Comparison of ENCODE assay signal across 8 cellular contexts in genomic region chr2:62787381-62787780, GRCh38.
A peak's percentile ranks its signal among the peaks of the same experiment; 100 is the strongest.
DNase-seq lines count a peak whose midpoint lies in the region; ATAC-seq, FAIRE-seq and TF ChIP-seq lines count a peak whose summit lies in the region.

No MANE protein-coding gene starts in this region.

- FAIRE-seq in D721Med (lab: Jason Lieb, UNC): peak; percentile 58

- peak; percentile 73 for TF ChIP-seq CTCF in D721Med (IDR thresholded peaks at IDR 0.05; ENCODE audit: insufficient read depth, missing control alignments)
- no peak for TF ChIP-seq CTCF in mesothelial cell of epicardium (IDR thresholded peaks at IDR 0.05; ENCODE audit: unreplicated experiment)

- peak; percentile 73 for ATAC-seq in GM21360 (IDR thresholded peaks at IDR 0.05; ENCODE audit: unreplicated experiment)
- ATAC-seq in activated naive CD8-positive, alpha-beta T cell treated with anti-CD3 and anti-CD28 coated beads, Interleukin-2, amount 50 U/mL, for 24 hours: peak; percentile 52
- ATAC-seq in GM21825 (IDR thresholded peaks at IDR 0.05; ENCODE audit: unreplicated experiment): no peak

- H3K27ac Mint-ChIP-seq in activated naive CD8-positive, alpha-beta T cell treated with anti-CD3 and anti-CD28 coated beads, Interleukin-2, amount 50 U/mL, for 24 hours: no peak overlapping the region
- H3K27ac Mint-ChIP-seq in mesothelial cell of epicardium: no peak overlapping the region

- peaks cover 11% of the 10 kb centered on the region for H3K4me1 Mint-ChIP-seq in activated naive CD8-positive, alpha-beta T cell treated with anti-CD3 and anti-CD28 coated beads, Interleukin-2, amount 50 U/mL, for 24 hours
- peaks cover 13% of the 10 kb centered on the region for H3K4me1 Mint-ChIP-seq in mesothelial cell of epicardium

- peaks cover 7% of the 10 kb centered on the region for H3K9me3 Mint-ChIP-seq in activated naive CD8-positive, alpha-beta T cell treated with anti-CD3 and anti-CD28 coated beads, Interleukin-2, amount 50 U/mL, for 24 hours
- H3K9me3 Mint-ChIP-seq in mesothelial cell of epicardium: peaks cover 9% of the 10 kb centered on the region

- peaks cover 6% of the 10 kb centered on the region for H3K36me3 Mint-ChIP-seq in activated naive CD8-positive, alpha-beta T cell treated with anti-CD3 and anti-CD28 coated beads, Interleukin-2, amount 50 U/mL, for 24 hours (ENCODE audit: low read depth)
- H3K36me3 Mint-ChIP-seq in mesothelial cell of epicardium: peaks cover 12% of the 10 kb centered on the region

- H3K4me3 Mint-ChIP-seq in activated naive CD8-positive, alpha-beta T cell treated with anti-CD3 and anti-CD28 coated beads, Interleukin-2, amount 50 U/mL, for 24 hours: no peak overlapping the region
- H3K4me3 Mint-ChIP-seq in mesothelial cell of epicardium: no peak overlapping the region

- H3K27me3 Mint-ChIP-seq in activated naive CD8-positive, alpha-beta T cell treated with anti-CD3 and anti-CD28 coated beads, Interleukin-2, amount 50 U/mL, for 24 hours: no peaks in the 10 kb centered on the region
- H3K27me3 Mint-ChIP-seq in mesothelial cell of epicardium (ENCODE audit: low read depth): no peaks in the 10 kb centered on the region

- DNase-seq in D721Med (ENCODE audit: insufficient read length, low spot score): no peak
- DNase-seq in NCI-H2029 (lab: John Stamatoyannopoulos, UW): peak; percentile 8
- no peak for DNase-seq in activated naive CD8-positive, alpha-beta T cell treated with anti-CD3 and anti-CD28 coated beads, Interleukin-2, amount 50 U/mL, for 24 hours
- peak; percentile 56 for DNase-seq in iris pigment epithelial cell (ENCODE audit: low read depth)
- DNase-seq in NCI-H128 (lab: John Stamatoyannopoulos, UW; ENCODE audit: unreplicated experiment): no peak
- no peak for DNase-seq in mesothelial cell of epicardium (ENCODE audit: low spot score in 2 of 2, unreplicated experiment in 2 of 2)

Comparison
In these comparisons a context has a peak if more than half of its experiments do, and no peak if none do; other contexts are left out.
1. DNase-seq: peak in NCI-H2029 (single experiment) and iris pigment epithelial cell (single experiment); none in D721Med (single experiment), activated naive CD8-positive, alpha-beta T cell treated with anti-CD3 and anti-CD28 coated beads, Interleukin-2, amount 50 U/mL, for 24 hours (single experiment), NCI-H128 (single experiment) and mesothelial cell of epicardium (0 of 2).